In the genomic region with DNA sequence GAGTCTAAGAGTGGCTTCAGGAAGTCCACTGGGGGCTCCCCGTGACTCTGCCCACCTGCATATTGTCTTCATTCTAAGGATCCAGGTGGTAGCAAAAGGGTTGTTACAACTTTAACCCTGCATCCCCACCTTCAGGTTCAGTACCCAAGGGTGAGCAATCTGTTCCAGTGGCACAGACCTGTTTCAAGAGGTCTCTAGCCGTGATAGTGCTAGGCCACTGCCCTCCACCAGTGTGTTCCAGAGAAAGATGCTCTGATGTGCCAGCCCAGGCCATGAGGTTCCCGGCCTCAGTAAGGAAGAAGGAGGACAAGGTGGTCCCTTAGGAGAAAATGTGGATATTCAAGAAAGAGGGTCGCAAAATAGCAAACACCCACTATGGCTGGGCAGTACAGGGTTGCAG, we compare ENCODE assay signal across 26 cellular contexts.
DNase-seq lines count a peak whose midpoint lies in the region; ATAC-seq and TF ChIP-seq lines count a peak whose summit lies in the region.
"Had no signal": no experiment of that assay in that cellular context is flagged by ENCODE, and none has a peak within 500 bp of the region (broad histone marks: within the 10 kb centered on the region; RNA-seq: fewer than 3 reads in every experiment).

No MANE protein-coding gene starts in this region.

- CTCF ChIA-PET in IMR-90 (lab: Yijun Ruan, JAX), result no interaction called here

- no peaks in the 10 kb centered on the region for H3K36me3 Mint-ChIP-seq in dendritic cell treated with granulocyte-macrophage colony-stimulating factor and Interleukin-4, amounts not matched to agents 40 ng/mL and 50 ng/mL, for 4 days (ENCODE audit: low read depth)

- H3K4me3 ChIP-seq in right atrium auricular region (no peak overlapping the region), heart left ventricle (no peak overlapping the region), IMR-90 (ENCODE audit: insufficient read depth, low read depth, low read length) (no peak overlapping the region), stomach (no peak overlapping the region)
- H3K4me3 ChIP-seq: esophagus muscularis mucosa, gastrocnemius medialis, GM12878, SJCRH30, skin epidermis, uterus had no signal

- no peak overlapping the region for H2BK120ac ChIP-seq in IMR-90 (ENCODE audit: low read depth, low read length)

- no peak overlapping the region for H2BK20ac ChIP-seq in IMR-90 (ENCODE audit: low read depth, low read length)

- no peak for TF ChIP-seq CTCF in right atrium auricular region (IDR thresholded peaks at IDR 0.05)
- TF ChIP-seq CTCF in heart left ventricle (IDR thresholded peaks at IDR 0.05), result no peak
- no peak for TF ChIP-seq CTCF in IMR-90 (conservative IDR thresholded peaks at IDR 0.05; ENCODE audit: low read depth, low read length)
- TF ChIP-seq CTCF in stomach (IDR thresholded peaks at IDR 0.05), result no peak
- TF ChIP-seq CTCF in GM13976 (IDR thresholded peaks at IDR 0.05; ENCODE audit: borderline replicate concordance, control extremely low read depth, extremely low read depth, insufficient read depth, missing control alignments), result no peak

- 85 to 88% (median 86%) methylated on average over 4 of the region's 4 CpGs for WGBS in heart left ventricle, 4 donors
- no CpG with 5 or more reads among the region's 4 CpGs for WGBS in IMR-90 (ENCODE audit: extremely low coverage in 2 of 2, insufficient read length in 1 of 2), 2 experiments
- 74 to 87% (median 81%) methylated on average over 4 of the region's 4 CpGs for WGBS in stomach, 5 donors

- TF ChIP-seq POLR2A in heart left ventricle (IDR thresholded peaks at IDR 0.05) (no peak), IMR-90 (IDR thresholded peaks at IDR 0.05; ENCODE audit: low read depth, low read length) (no peak), stomach (IDR thresholded peaks at IDR 0.05) (no peak)

- H4K91ac ChIP-seq in IMR-90 (ENCODE audit: insufficient read depth, low read depth, low read length), result no peak overlapping the region

- H3K27ac ChIP-seq in right atrium auricular region (peak overlapping the region; percentile 33 to 46), heart left ventricle (peak overlapping the region in 6 of 12 donors; percentile 21 to 73 (median 54)), IMR-90 (ENCODE audit: insufficient read depth, low read length) (no peak overlapping the region), stomach (peak overlapping the region; percentile 60 to 79 (median 68))
- H3K27ac ChIP-seq: brain microvascular endothelial cell, C4-2B, gastrocnemius medialis, lower lobe of right lung, SJCRH30, uterus had no signal

- peaks cover 88% of the 10 kb centered on the region for H4K20me1 ChIP-seq in IMR-90 (ENCODE audit: insufficient read depth, low read length)

- no peak overlapping the region for H2AFZ ChIP-seq in IMR-90 (replicated peaks; ENCODE audit: low read length, poor library complexity)

- ATAC-seq in heart left ventricle, result no peak
- ATAC-seq in IMR-90 (ENCODE audit: low read depth), result no peak
- ATAC-seq in left lobe of liver, result no peak
- ATAC-seq: activated CD8-positive, alpha-beta T cell treated with anti-CD3 and anti-CD28 coated beads for 36 hours; effector memory CD8-positive, alpha-beta T cell; gastrocnemius medialis had no signal

- DNase-seq in right atrium auricular region (ENCODE audit: low spot score) (no peak), heart left ventricle (no peak), IMR-90 (no peak), stomach (no peak), glomerular visceral epithelial cell (ENCODE audit: extremely low spot score) (no peak), left lobe of liver (ENCODE audit: low spot score) (no peak), GM13976 (ENCODE audit: low spot score) (no peak)
- DNase-seq: activated CD4-positive, CD25-positive, alpha-beta regulatory T cell treated with anti-CD3 and anti-CD28 coated beads, Interleukin-2, amount 50 U/mL, for 72 hours; activated CD8-positive, alpha-beta T cell treated with anti-CD3 and anti-CD28 coated beads for 36 hours; brain microvascular endothelial cell; effector memory CD8-positive, alpha-beta T cell; gastrocnemius medialis; hypothalamus; lower lobe of right lung; MM.1S; NCI-H1436; PC-3; SJCRH30; stimulated activated CD4-positive, alpha-beta T cell treated with anti-CD3 and anti-CD28 coated beads, Interleukin-1b, Interleukin-23, amount 100 ng/mL, for 48 hours; T-helper 1 cell; uterus had no signal

- H4K5ac ChIP-seq in IMR-90 (ENCODE audit: low read depth, low read length), result no peak overlapping the region

- H3K14ac ChIP-seq in IMR-90 (replicated peaks; ENCODE audit: low read depth, low read length), result peak overlapping the region; percentile 38; the same call in 1 of the 2 replicates

- H3K9me3 ChIP-seq in right atrium auricular region (no peaks in the 10 kb centered on the region), heart left ventricle (no peaks in the 10 kb centered on the region), IMR-90 (ENCODE audit: control insufficient read depth, insufficient read depth, low read length) (no peaks in the 10 kb centered on the region), stomach (no peaks in the 10 kb centered on the region)
- H3K9me3 ChIP-seq: esophagus muscularis mucosa, gastrocnemius medialis, lower lobe of right lung, SJCRH30, uterus had no signal

- H3K4me1 Mint-ChIP-seq in dendritic cell treated with granulocyte-macrophage colony-stimulating factor and Interleukin-4, amounts not matched to agents 40 ng/mL and 50 ng/mL, for 4 days (ENCODE audit: low read depth), result peaks cover 22% of the 10 kb centered on the region

- TF ChIP-seq EP300 in stomach (IDR thresholded peaks at IDR 0.05), result no peak

- H3K4me2 ChIP-seq in IMR-90 (ENCODE audit: low read depth, low read length), result no peak overlapping the region

- H3K56ac ChIP-seq in IMR-90 (ENCODE audit: extremely low read depth, insufficient read depth, low read length), result no peak overlapping the region

- intact Hi-C loops in heart left ventricle (cut with DNase I) (loop anchor here in 2 of 10 donors (5.0 to 10.0 kb wide), 2 partner anchors 42 to 81 kb away; no protein-coding TSS in a partner anchor), IMR-90 (cut with micrococcal nuclease) (no loop called here), stomach (cut with DNase I; ENCODE audit: low total_unique reads) (no loop called here)
- intact Hi-C loops in dendritic cell treated with granulocyte-macrophage colony-stimulating factor and Interleukin-4, amounts not matched to agents 40 ng/mL and 50 ng/mL, for 4 days (cut with micrococcal nuclease), result loop anchor here (10.0 kb wide), 1 partner anchor 61 kb away; no protein-coding TSS in a partner anchor

- H2BK5ac ChIP-seq in IMR-90 (ENCODE audit: low read depth, low read length, poor library complexity, severe bottlenecking), result no peak overlapping the region

- peak overlapping the region; percentile 6; the same call in 1 of the 2 replicates for H3K23ac ChIP-seq in IMR-90 (ENCODE audit: low read depth, low read length)

- BruUV-seq in IMR-90 (replicated peaks; lab: Mats Ljungman, UMichigan), result no TSS peak

- TF ChIP-seq RAD21 in IMR-90 (IDR thresholded peaks at IDR 0.05; ENCODE audit: low read length), result no peak

- H3K79me1 ChIP-seq in IMR-90 (ENCODE audit: low read depth in 1 of 2, low read length in 2 of 2), result peaks cover 46 to 98% of the 10 kb centered on the region in 2 experiments

- H3K4ac ChIP-seq in IMR-90 (ENCODE audit: low read depth, low read length), result peak overlapping the region; percentile 58; the same call in 1 of the 2 replicates

- peak overlapping the region; percentile 29 for H2AK9ac ChIP-seq in IMR-90 (replicated peaks; ENCODE audit: low read depth, low read length, poor library complexity)

- H3K4me1 ChIP-seq in right atrium auricular region, result peaks cover 0 to 72% of the 10 kb centered on the region in 2 donors
- peaks cover 0 to 87% (median 49%) of the 10 kb centered on the region in 12 donors for H3K4me1 ChIP-seq in heart left ventricle
- peaks cover 22% of the 10 kb centered on the region for H3K4me1 ChIP-seq in IMR-90 (ENCODE audit: control insufficient read depth, insufficient read depth, low read length)
- peaks cover 26 to 56% (median 42%) of the 10 kb centered on the region in 4 donors for H3K4me1 ChIP-seq in stomach

- no peak overlapping the region for H2AK5ac ChIP-seq in IMR-90 (ENCODE audit: low read depth, low read length)

- POLR2A ChIA-PET in IMR-90 (lab: Charles Lee; ENCODE audit: unreplicated experiment), result no interaction called here

- no peaks in the 10 kb centered on the region for H3K9me3 Mint-ChIP-seq in dendritic cell treated with granulocyte-macrophage colony-stimulating factor and Interleukin-4, amounts not matched to agents 40 ng/mL and 50 ng/mL, for 4 days
- H3K9me3 Mint-ChIP-seq: activated CD8-positive, alpha-beta T cell treated with anti-CD3 and anti-CD28 coated beads for 36 hours; effector memory CD8-positive, alpha-beta T cell had no signal

- no peak overlapping the region for H3K9ac ChIP-seq in IMR-90 (ENCODE audit: low read depth, low read length)

- no peak overlapping the region for H3K4me3 Mint-ChIP-seq in dendritic cell treated with granulocyte-macrophage colony-stimulating factor and Interleukin-4, amounts not matched to agents 40 ng/mL and 50 ng/mL, for 4 days
- H3K4me3 Mint-ChIP-seq: activated CD8-positive, alpha-beta T cell treated with anti-CD3 and anti-CD28 coated beads for 36 hours; effector memory CD8-positive, alpha-beta T cell had no signal

- H3K9me1 ChIP-seq in IMR-90 (ENCODE audit: insufficient read depth, low read length), result peaks cover 43% of the 10 kb centered on the region

- H3K27ac Mint-ChIP-seq in dendritic cell treated with granulocyte-macrophage colony-stimulating factor and Interleukin-4, amounts not matched to agents 40 ng/mL and 50 ng/mL, for 4 days, result peak overlapping the region; percentile 59
- H3K27ac Mint-ChIP-seq: activated CD8-positive, alpha-beta T cell treated with anti-CD3 and anti-CD28 coated beads for 36 hours; effector memory CD8-positive, alpha-beta T cell had no signal

- H4K8ac ChIP-seq in IMR-90 (ENCODE audit: low read depth in 2 of 2, low read length in 2 of 2), result no peak overlapping the region; a peak in 1 of 4 replicates

- H3K18ac ChIP-seq in IMR-90 (ENCODE audit: low read depth, low read length), result no peak overlapping the region

- H2BK15ac ChIP-seq in IMR-90 (ENCODE audit: low read depth, low read length), result no peak overlapping the region

- no peaks in the 10 kb centered on the region for H3K27me3 ChIP-seq in right atrium auricular region
- no peaks in the 10 kb centered on the region for H3K27me3 ChIP-seq in heart left ventricle
- no peaks in the 10 kb centered on the region for H3K27me3 ChIP-seq in IMR-90 (ENCODE audit: control insufficient read depth, insufficient read depth, low read length)
- no peaks in the 10 kb centered on the region for H3K27me3 ChIP-seq in stomach
- H3K27me3 ChIP-seq: brain microvascular endothelial cell, esophagus muscularis mucosa, gastrocnemius medialis, SJCRH30, uterus had no signal

- dilution Hi-C loops in IMR-90 (cut with HindIII; ENCODE audit: low sequenced_read_pairs, unreplicated experiment), result no loop called here

- in situ Hi-C loops in IMR-90 (cut with MboI; ENCODE audit: low sequenced_read_pairs) (no loop called here), GM13976 (cut with MboI; ENCODE audit: low sequenced_read_pairs, unreplicated experiment) (no loop called here)

- H3K36me3 ChIP-seq in right atrium auricular region, result no peaks in the 10 kb centered on the region
- no peaks in the 10 kb centered on the region for H3K36me3 ChIP-seq in heart left ventricle
- no peaks in the 10 kb centered on the region for H3K36me3 ChIP-seq in IMR-90 (ENCODE audit: control insufficient read depth, insufficient read depth, low read length)
- H3K36me3 ChIP-seq in stomach, result no peaks in the 10 kb centered on the region
- H3K36me3 ChIP-seq: brain microvascular endothelial cell, esophagus muscularis mucosa, gastrocnemius medialis, lower lobe of right lung, SJCRH30, uterus had no signal

- no peaks in the 10 kb centered on the region for H3K27me3 Mint-ChIP-seq in dendritic cell treated with granulocyte-macrophage colony-stimulating factor and Interleukin-4, amounts not matched to agents 40 ng/mL and 50 ng/mL, for 4 days
- H3K27me3 Mint-ChIP-seq: activated CD8-positive, alpha-beta T cell treated with anti-CD3 and anti-CD28 coated beads for 36 hours; effector memory CD8-positive, alpha-beta T cell had no signal
